In genomic region chr14:22821193-22822016, GRCh38 we compare ENCODE assay signal across 12 cellular contexts. TPM values are rescaled to one million over a fixed set of nuclear protein-coding genes. Genes with fewer than 3 reads are reported as not detected.
DNase-seq lines count a peak whose midpoint lies in the region; ATAC-seq and TF ChIP-seq lines count a peak whose summit lies in the region.
"Had no signal": no experiment of that assay in that cellular context is flagged by ENCODE, and none has a peak within 500 bp of the region (broad histone marks: within the 10 kb centered on the region; RNA-seq: fewer than 3 reads in every experiment).

No MANE protein-coding gene starts in this region.

- intact Hi-C loops in Right ventricle myocardium inferior (cut with DNase I) (loop anchor here (5.0 to 10.0 kb wide), 3 partner anchors 54 to 427 kb away; partner anchors contain the start of gene OXA1L), upper lobe of right lung (cut with DNase I) (loop anchor here (5.0 kb wide), 1 partner anchor 36 kb away; no protein-coding TSS in a partner anchor)

- DNase-seq in Right ventricle myocardium inferior (ENCODE audit: missing footprints) (peak; percentile 49), right atrium auricular region (ENCODE audit: low spot score) (no peak), SK-N-MC (ENCODE audit: low read depth, low spot score) (no peak), immature natural killer cell (no peak), upper lobe of right lung (peak; percentile 63), T-helper 1 cell (no peak), NCI-H187 (lab: John Stamatoyannopoulos, UW) (no peak)
- DNase-seq in central memory CD4-positive, alpha-beta T cell, result no peak
- DNase-seq: activated CD4-positive, alpha-beta memory T cell treated with anti-CD3 and anti-CD28 coated beads, Interleukin-2, amount 10 ng/mL, durations not matched to agents 7 days and 5 days; SHP77 treated with DMSO at 0.1 percent for 48 hours had no signal

- ATAC-seq in Right ventricle myocardium inferior (peak; percentile 26), upper lobe of right lung (no peak)

- H3K27me3 Mint-ChIP-seq in immature natural killer cell (ENCODE audit: low read depth in 3 of 3), result peaks cover 9 to 27% (median 16%) of the 10 kb centered on the region in 3 donors

- peaks cover 0 to 34% of the 10 kb centered on the region in 2 donors for H3K4me1 ChIP-seq in right atrium auricular region
- peaks cover 43% of the 10 kb centered on the region for H3K4me1 ChIP-seq in upper lobe of right lung

- no peak overlapping the region for H3K27ac Mint-ChIP-seq in immature natural killer cell
- H3K27ac Mint-ChIP-seq: activated CD4-positive, alpha-beta memory T cell treated with anti-CD3 and anti-CD28 coated beads, Interleukin-2, amount 10 ng/mL, durations not matched to agents 7 days and 5 days had no signal

- H3K27ac ChIP-seq in right atrium auricular region (no peak overlapping the region), SK-N-MC (peak overlapping the region; percentile 84), upper lobe of right lung (peak overlapping the region; percentile 47)
- H3K27ac ChIP-seq: C4-2B had no signal

- no peak overlapping the region for H3K4me3 ChIP-seq in right atrium auricular region
- H3K4me3 ChIP-seq in SK-N-MC, result no peak overlapping the region
- H3K4me3 ChIP-seq in upper lobe of right lung, result no peak overlapping the region

- H3K9me3 Mint-ChIP-seq in immature natural killer cell, result no peaks in the 10 kb centered on the region
- H3K9me3 Mint-ChIP-seq: activated CD4-positive, alpha-beta memory T cell treated with anti-CD3 and anti-CD28 coated beads, Interleukin-2, amount 10 ng/mL, durations not matched to agents 7 days and 5 days had no signal

- H3K36me3 ChIP-seq in right atrium auricular region, result no peaks in the 10 kb centered on the region
- H3K36me3 ChIP-seq in SK-N-MC (ENCODE audit: insufficient read depth, low read length), result no peaks in the 10 kb centered on the region
- H3K36me3 ChIP-seq in upper lobe of right lung, result no peaks in the 10 kb centered on the region
- H3K36me3 ChIP-seq: heart left ventricle had no signal

- H3K27me3 ChIP-seq in right atrium auricular region, result no peaks in the 10 kb centered on the region
- no peaks in the 10 kb centered on the region for H3K27me3 ChIP-seq in upper lobe of right lung
- H3K27me3 ChIP-seq: heart left ventricle had no signal

- TF ChIP-seq CTCF in right atrium auricular region (IDR thresholded peaks at IDR 0.05) (no peak), upper lobe of right lung (IDR thresholded peaks at IDR 0.05) (no peak)

- H3K36me3 Mint-ChIP-seq in immature natural killer cell, result no peaks in the 10 kb centered on the region

- H3K9me3 ChIP-seq in right atrium auricular region (no peaks in the 10 kb centered on the region), SK-N-MC (ENCODE audit: low read depth, low read length) (no peaks in the 10 kb centered on the region), upper lobe of right lung (no peaks in the 10 kb centered on the region)
- H3K9me3 ChIP-seq: heart left ventricle had no signal

- no peak overlapping the region for H3K9ac ChIP-seq in SK-N-MC (ENCODE audit: insufficient read length)

- H3K4me3 Mint-ChIP-seq in immature natural killer cell, result peak overlapping the region in 3 of 5 donors; percentile 8 to 30 (median 8)

- peaks cover 9% of the 10 kb centered on the region in 2 donors for H3K4me1 Mint-ChIP-seq in immature natural killer cell

RNA-seq across cellular contexts. Expression of gene SLC7A7, which starts 6.2 kb away (rescaled TPM):
- total RNA-seq in Right ventricle myocardium inferior, result 5.8 TPM
- 10 to 100 TPM in 1 of 2 donors, 1 to 10 TPM in 1; 9.9 to 28.5 TPM for total RNA-seq in right atrium auricular region
- polyA plus RNA-seq in immature natural killer cell, result 1 to 10 TPM in 2 of 3 donors, under 1 TPM in 1; 0.67 to 5.8 (median 1.1) TPM
- 84.4 TPM for total RNA-seq in upper lobe of right lung

RNA-seq across cellular contexts. Expression of gene MRPL52, which starts 8.3 kb away (rescaled TPM):
- total RNA-seq in Right ventricle myocardium inferior, result 110 TPM
- 100 to 1,000 TPM in 1 of 2 donors, 10 to 100 TPM in 1; 59.4 to 168 TPM for total RNA-seq in right atrium auricular region
- polyA plus RNA-seq in immature natural killer cell, result 100 to 1,000 TPM in 2 of 3 donors, 10 to 100 TPM in 1; 56.8 to 188 (median 147) TPM
- total RNA-seq in upper lobe of right lung, result 58.4 TPM

RNA-seq across cellular contexts. Expression of gene MMP14, which starts 15.0 kb away (rescaled TPM):
- total RNA-seq in Right ventricle myocardium inferior (26.0 TPM), right atrium auricular region (10 to 100 TPM; 29.1 to 58.0 TPM), upper lobe of right lung (149 TPM)
- not detected for polyA plus RNA-seq in immature natural killer cell

RNA-seq across cellular contexts. Expression of gene LRP10, which starts 50.1 kb away (rescaled TPM):
- total RNA-seq in Right ventricle myocardium inferior, result 59.2 TPM
- 100 to 1,000 TPM in 1 of 2 donors, 10 to 100 TPM in 1; 54.2 to 144 TPM for total RNA-seq in right atrium auricular region
- polyA plus RNA-seq in immature natural killer cell, result 100 to 1,000 TPM in 2 of 3 donors, 10 to 100 TPM in 1; 74.6 to 146 (median 136) TPM
- 142 TPM for total RNA-seq in upper lobe of right lung

RNA-seq across cellular contexts. Expression of gene OXA1L, which starts 54.9 kb away (rescaled TPM):
- 170 TPM for total RNA-seq in Right ventricle myocardium inferior
- total RNA-seq in right atrium auricular region, result 10 to 100 TPM; 93.0 to 96.1 TPM
- 10 to 100 TPM; 27.9 to 48.5 (median 44.0) TPM for polyA plus RNA-seq in immature natural killer cell
- 105 TPM for total RNA-seq in upper lobe of right lung

Comparison
In these comparisons a context has a peak if more than half of its experiments do, and no peak if none do; other contexts are left out.
1. DNase-seq: peak in Right ventricle myocardium inferior (single experiment) and upper lobe of right lung (single experiment); none in right atrium auricular region (single experiment), SK-N-MC (single experiment), immature natural killer cell (0 of 3), T-helper 1 cell (0 of 5), central memory CD4-positive, alpha-beta T cell (single experiment) and NCI-H187 (0 of 2).
2. H3K27ac ChIP-seq: peak in SK-N-MC (single experiment) and upper lobe of right lung (single experiment); none in right atrium auricular region (0 of 2).